1 cellular context compared by ENCODE assay signal in the genomic region with DNA sequence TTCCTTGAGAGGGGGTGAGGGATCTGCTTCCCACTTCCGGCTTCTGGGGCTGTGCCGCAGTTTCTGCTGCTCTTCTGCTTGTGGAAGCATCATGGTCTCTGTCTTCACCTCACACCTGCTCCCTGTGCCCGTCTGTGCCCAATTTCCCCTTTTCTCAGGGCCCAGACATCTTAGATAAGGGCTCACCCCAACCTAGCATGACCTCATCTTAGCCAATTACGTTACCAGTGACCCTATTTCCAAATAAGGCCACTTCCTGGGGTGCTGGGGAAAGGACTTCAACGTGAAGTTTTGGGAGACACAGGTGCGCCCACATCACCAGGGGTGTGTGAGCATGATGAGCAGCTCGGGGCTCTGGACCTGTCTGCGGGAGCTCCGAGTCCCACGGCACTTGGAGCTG.
TF ChIP-seq lines count a peak whose summit lies in the region.

No MANE protein-coding gene starts in this region.

TF ChIP-seq in GM23338, 12 proteins besides CTCF, POLR2A, EP300 and RAD21 (continued from another document):
- no peak for TF ChIP-seq POLR2AphosphoS5 (IDR thresholded peaks at IDR 0.05; ENCODE audit: low read depth)
- no peak for TF ChIP-seq JUNB (IDR thresholded peaks at IDR 0.05; ENCODE audit: unreplicated experiment)
- no peak for TF ChIP-seq ZNF331 (CRISPR knock-in tag; IDR thresholded peaks at IDR 0.05; ENCODE audit: low read depth)
- TF ChIP-seq, protein P1, sequence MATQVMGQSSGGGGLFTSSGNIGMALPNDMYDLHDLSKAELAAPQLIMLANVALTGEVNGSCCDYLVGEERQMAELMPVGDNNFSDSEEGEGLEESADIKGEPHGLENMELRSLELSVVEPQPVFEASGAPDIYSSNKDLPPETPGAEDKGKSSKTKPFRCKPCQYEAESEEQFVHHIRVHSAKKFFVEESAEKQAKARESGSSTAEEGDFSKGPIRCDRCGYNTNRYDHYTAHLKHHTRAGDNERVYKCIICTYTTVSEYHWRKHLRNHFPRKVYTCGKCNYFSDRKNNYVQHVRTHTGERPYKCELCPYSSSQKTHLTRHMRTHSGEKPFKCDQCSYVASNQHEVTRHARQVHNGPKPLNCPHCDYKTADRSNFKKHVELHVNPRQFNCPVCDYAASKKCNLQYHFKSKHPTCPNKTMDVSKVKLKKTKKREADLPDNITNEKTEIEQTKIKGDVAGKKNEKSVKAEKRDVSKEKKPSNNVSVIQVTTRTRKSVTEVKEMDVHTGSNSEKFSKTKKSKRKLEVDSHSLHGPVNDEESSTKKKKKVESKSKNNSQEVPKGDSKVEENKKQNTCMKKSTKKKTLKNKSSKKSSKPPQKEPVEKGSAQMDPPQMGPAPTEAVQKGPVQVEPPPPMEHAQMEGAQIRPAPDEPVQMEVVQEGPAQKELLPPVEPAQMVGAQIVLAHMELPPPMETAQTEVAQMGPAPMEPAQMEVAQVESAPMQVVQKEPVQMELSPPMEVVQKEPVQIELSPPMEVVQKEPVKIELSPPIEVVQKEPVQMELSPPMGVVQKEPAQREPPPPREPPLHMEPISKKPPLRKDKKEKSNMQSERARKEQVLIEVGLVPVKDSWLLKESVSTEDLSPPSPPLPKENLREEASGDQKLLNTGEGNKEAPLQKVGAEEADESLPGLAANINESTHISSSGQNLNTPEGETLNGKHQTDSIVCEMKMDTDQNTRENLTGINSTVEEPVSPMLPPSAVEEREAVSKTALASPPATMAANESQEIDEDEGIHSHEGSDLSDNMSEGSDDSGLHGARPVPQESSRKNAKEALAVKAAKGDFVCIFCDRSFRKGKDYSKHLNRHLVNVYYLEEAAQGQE (IDR thresholded peaks at IDR 0.05; ENCODE audit: unreplicated experiment): no peak
- no peak for TF ChIP-seq EZH2phosphoT487 (IDR thresholded peaks at IDR 0.05; ENCODE audit: unreplicated experiment)
- TF ChIP-seq NANOG (IDR thresholded peaks at IDR 0.05; ENCODE audit: borderline replicate concordance): no peak
- TF ChIP-seq ZNF114 (CRISPR knock-in tag; IDR thresholded peaks at IDR 0.05): no peak
